ENCODE assay signal across 16 cellular contexts in genomic region chr10:96646774-96647173, GRCh38. TPM values are rescaled to one million over a fixed set of nuclear protein-coding genes. Genes with fewer than 3 reads are reported as not detected.
DNase-seq lines count a peak whose midpoint lies in the region; ATAC-seq and TF ChIP-seq lines count a peak whose summit lies in the region.
"Had no signal": no experiment of that assay in that cellular context is flagged by ENCODE, and none has a peak within 500 bp of the region (broad histone marks: within the 10 kb centered on the region; RNA-seq: fewer than 3 reads in every experiment).

No MANE protein-coding gene starts in this region.

- DNase-seq in GM12865 (ENCODE audit: low read depth) (peak; percentile 37), SKM-1 (lab: John Stamatoyannopoulos, UW; ENCODE audit: unreplicated experiment) (peak; percentile 45), left lobe of liver (ENCODE audit: low spot score) (no peak), left ventricle myocardium inferior (no peak), right cardiac atrium (no peak)
- no peak for DNase-seq in activated naive CD4-positive, alpha-beta T cell treated with anti-CD3 and anti-CD28 coated beads, Interleukin-2, amount 10 ng/mL, durations not matched to agents 7 days and 5 days
- DNase-seq: central memory CD4-positive, alpha-beta T cell; DND-41; NCI-H1417 treated with DMSO at 0.1 percent for 48 hours; stimulated activated CD4-positive, alpha-beta T cell treated with anti-CD3 and anti-CD28 coated beads, Interleukin-4, amount 100 ng/mL, for 24 hours had no signal

- H3K9me3 ChIP-seq in BLaER1 (no peaks in the 10 kb centered on the region), left ventricle myocardium inferior (replicated peaks) (no peaks in the 10 kb centered on the region), right cardiac atrium (ENCODE audit: control insufficient read depth, low read length) (no peaks in the 10 kb centered on the region)
- H3K9me3 ChIP-seq: gastroesophageal sphincter, HAP-1 had no signal

- H3K36me3 ChIP-seq in BLaER1 (peaks cover 99% of the 10 kb centered on the region), left ventricle myocardium inferior (peaks cover 7% of the 10 kb centered on the region)
- H3K36me3 ChIP-seq: gastroesophageal sphincter, HAP-1 had no signal

- CTCF ChIA-PET in activated naive CD4-positive, alpha-beta T cell treated with anti-CD3 and anti-CD28 coated beads, Interleukin-2, amount 10 ng/mL, durations not matched to agents 7 days and 5 days (lab: Charles Lee) = interaction anchor here (1.1 kb wide), 1 partner anchor 391 kb away, joined by 3 read pairs; no protein-coding TSS in a partner anchor

- no peaks in the 10 kb centered on the region for H3K36me3 Mint-ChIP-seq in activated naive CD4-positive, alpha-beta T cell treated with anti-CD3 and anti-CD28 coated beads, Interleukin-2, amount 10 ng/mL, durations not matched to agents 7 days and 5 days
- H3K36me3 Mint-ChIP-seq: type B pancreatic cell, WTC11 had no signal

- H3K4me3 ChIP-seq in BLaER1 = no peak overlapping the region
- no peak overlapping the region for H3K4me3 ChIP-seq in GM12865 (ENCODE audit: low read depth, low read length)
- no peak overlapping the region for H3K4me3 ChIP-seq in left ventricle myocardium inferior
- no peak overlapping the region for H3K4me3 ChIP-seq in right cardiac atrium (ENCODE audit: low read length)
- H3K4me3 ChIP-seq: gastroesophageal sphincter, HAP-1 had no signal

- ATAC-seq in left lobe of liver = peak; percentile 6
- no peak for ATAC-seq in GM21737 (IDR thresholded peaks at IDR 0.05; ENCODE audit: unreplicated experiment)
- no peak for ATAC-seq in right cardiac atrium
- ATAC-seq: gastroesophageal sphincter, WTC11 had no signal

- no peak overlapping the region for H3K4me3 Mint-ChIP-seq in activated naive CD4-positive, alpha-beta T cell treated with anti-CD3 and anti-CD28 coated beads, Interleukin-2, amount 10 ng/mL, durations not matched to agents 7 days and 5 days
- H3K4me3 Mint-ChIP-seq: type B pancreatic cell, WTC11 had no signal

- H3K9me3 Mint-ChIP-seq in activated naive CD4-positive, alpha-beta T cell treated with anti-CD3 and anti-CD28 coated beads, Interleukin-2, amount 10 ng/mL, durations not matched to agents 7 days and 5 days = no peaks in the 10 kb centered on the region
- H3K9me3 Mint-ChIP-seq: type B pancreatic cell, WTC11 had no signal

- peaks cover 16% of the 10 kb centered on the region for H3K27me3 Mint-ChIP-seq in activated naive CD4-positive, alpha-beta T cell treated with anti-CD3 and anti-CD28 coated beads, Interleukin-2, amount 10 ng/mL, durations not matched to agents 7 days and 5 days
- H3K27me3 Mint-ChIP-seq: type B pancreatic cell had no signal

- H3K9ac ChIP-seq in BLaER1 = no peak overlapping the region; the same call in 1 of the 2 replicates

- intact Hi-C loops in left ventricle myocardium inferior (cut with micrococcal nuclease) (no loop called here), right cardiac atrium (cut with DNase I) (no loop called here)

- peaks cover 97% of the 10 kb centered on the region for H3K4me1 ChIP-seq in BLaER1
- no peaks in the 10 kb centered on the region for H3K4me1 ChIP-seq in left ventricle myocardium inferior
- no peaks in the 10 kb centered on the region for H3K4me1 ChIP-seq in right cardiac atrium (ENCODE audit: control insufficient read depth, insufficient read depth, low read length)
- H3K4me1 ChIP-seq: gastroesophageal sphincter, HAP-1 had no signal

- peaks cover 96% of the 10 kb centered on the region for H4K20me1 ChIP-seq in BLaER1

- peaks cover 32% of the 10 kb centered on the region for H3K4me1 Mint-ChIP-seq in activated naive CD4-positive, alpha-beta T cell treated with anti-CD3 and anti-CD28 coated beads, Interleukin-2, amount 10 ng/mL, durations not matched to agents 7 days and 5 days
- H3K4me1 Mint-ChIP-seq: WTC11 had no signal

- H3K27me3 ChIP-seq in BLaER1 = no peaks in the 10 kb centered on the region
- H3K27me3 ChIP-seq in left ventricle myocardium inferior (ENCODE audit: low read depth) = peaks cover 6% of the 10 kb centered on the region
- no peaks in the 10 kb centered on the region for H3K27me3 ChIP-seq in right cardiac atrium (ENCODE audit: control insufficient read depth, insufficient read depth)
- H3K27me3 ChIP-seq: gastroesophageal sphincter had no signal

- TF ChIP-seq CTCF in GM12865 (IDR thresholded peaks at IDR 0.05; ENCODE audit: insufficient read depth, low read depth, low read length, missing control alignments) = no peak
- TF ChIP-seq CTCF in left ventricle myocardium inferior (IDR thresholded peaks at IDR 0.05; ENCODE audit: borderline replicate concordance) = no peak

- H3K4me2 ChIP-seq in BLaER1 = peak overlapping the region; percentile 85

- 61% methylated on average over 3 of the region's 3 CpGs for WGBS in right cardiac atrium

- no peak overlapping the region for H3K27ac Mint-ChIP-seq in activated naive CD4-positive, alpha-beta T cell treated with anti-CD3 and anti-CD28 coated beads, Interleukin-2, amount 10 ng/mL, durations not matched to agents 7 days and 5 days
- H3K27ac Mint-ChIP-seq: type B pancreatic cell, WTC11 had no signal

- H3K27ac ChIP-seq in BLaER1 = peak overlapping the region; percentile 42; the same call in 1 of the 2 replicates
- no peak overlapping the region for H3K27ac ChIP-seq in left ventricle myocardium inferior (replicated peaks)
- no peak overlapping the region for H3K27ac ChIP-seq in right cardiac atrium (ENCODE audit: low read length)
- H3K27ac ChIP-seq: gastroesophageal sphincter had no signal

RNA-seq across cellular contexts. Expression of gene TM9SF3, which starts 60.0 kb away (rescaled TPM):
- 69.7 TPM for total RNA-seq in left lobe of liver
- total RNA-seq in left ventricle myocardium inferior = 61.3 TPM
- total RNA-seq in right cardiac atrium = 10 to 100 TPM; 69.6 to 93.4 (median 87.4) TPM
- polyA plus RNA-seq in right cardiac atrium = 24.4 TPM

Comparison
In these comparisons a context has a peak if more than half of its experiments do, and no peak if none do; other contexts are left out.
1. DNase-seq: peak in GM12865 (single experiment) and SKM-1 (single experiment); none in left lobe of liver (single experiment), activated naive CD4-positive, alpha-beta T cell treated with anti-CD3 and anti-CD28 coated beads, Interleukin-2, amount 10 ng/mL, durations not matched to agents 7 days and 5 days (single experiment), left ventricle myocardium inferior (single experiment) and right cardiac atrium (0 of 3).